Comparison of ENCODE assay signal across 28 cellular contexts in the genomic region with DNA sequence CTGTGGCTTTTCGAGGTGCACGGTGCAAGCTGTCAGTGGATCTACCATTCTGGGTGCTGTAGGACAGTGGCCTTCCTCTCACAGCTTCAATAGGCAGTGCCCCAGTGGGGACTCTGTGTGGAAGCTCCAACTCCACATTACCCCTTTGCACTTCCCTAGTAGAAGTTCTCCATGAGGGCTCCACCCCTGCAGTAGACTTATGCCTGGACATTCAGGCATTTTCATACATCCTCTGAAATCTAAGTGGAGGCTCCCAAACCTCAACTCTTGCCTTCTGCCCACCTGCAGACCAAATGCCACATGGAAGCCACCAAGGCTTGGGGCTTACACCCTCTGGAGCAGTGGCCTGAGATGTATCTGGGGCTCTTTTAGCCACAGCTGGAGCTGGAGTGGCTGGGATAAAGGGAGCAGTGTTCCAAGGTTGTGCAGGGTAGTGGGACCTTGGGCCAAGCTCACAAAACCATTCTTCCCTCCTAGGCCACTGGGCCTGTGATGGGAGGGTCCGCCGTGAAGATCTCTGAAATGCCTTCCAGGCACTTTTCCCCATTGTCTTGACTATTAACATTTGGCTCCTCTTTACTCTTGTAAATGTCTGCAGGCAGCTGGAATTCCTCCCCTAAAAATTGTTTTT.
"Had no signal": no experiment of that assay in that cellular context is flagged by ENCODE, and none has a peak within 500 bp of the region (broad histone marks: within the 10 kb centered on the region; RNA-seq: fewer than 3 reads in every experiment).

No MANE protein-coding gene starts in this region.

- H3K9me3 ChIP-seq: right lobe of liver, thyroid gland had no signal

- ATAC-seq: natural killer cell; psoas muscle; right cardiac atrium; right lobe of liver; stimulated activated effector memory CD8-positive, alpha-beta T cell treated with anti-CD3 and anti-CD28 coated beads, Interleukin-12 subunit alpha, Interleukin-12 subunit beta, amount 100 ng/mL, for 72 hours; stimulated activated naive B cell treated with anti-CD40 and anti-IgM and Interleukin-4, amounts not matched to agents 10 μg/mL and 1 μg/mL and 100 μg/mL, for 72 hours had no signal

- DNase-seq: natural killer cell; occipital lobe; ovary; posterior cingulate gyrus; psoas muscle; right cardiac atrium; right lobe of liver; sigmoid colon; small intestine; stimulated activated CD4-positive, alpha-beta T cell treated with anti-CD3 and anti-CD28 coated beads, Interleukin-15, amount 100 ng/mL, for 24 hours; stimulated activated CD4-positive, alpha-beta T cell treated with anti-CD3 and anti-CD28 coated beads, Interleukin-2, amount 100 ng/mL, for 24 hours; stimulated activated CD4-positive, alpha-beta T cell treated with anti-CD3 and anti-CD28 coated beads, Interleukin-2, amount 100 ng/mL, for 48 hours; stimulated activated CD4-positive, alpha-beta T cell treated with anti-CD3 and anti-CD28 coated beads, Interleukin-4, amount 100 ng/mL, for 24 hours; stimulated activated naive B cell treated with anti-CD40 and anti-IgM and Interleukin-4, amounts not matched to agents 10 μg/mL and 1 μg/mL and 100 μg/mL, for 72 hours; stimulated activated naive CD4-positive, alpha-beta T cell treated with Interleukin-2 at 50 U/mL for 16 hours; stomach; thyroid gland; trophoblast cell; upper lobe of left lung had no signal

- H3K27me3 ChIP-seq: neural progenitor cell, ovary, right lobe of liver, sigmoid colon, stomach, thyroid gland, tibial nerve, upper lobe of left lung had no signal

- H3K36me3 ChIP-seq: neural progenitor cell, ovary, right lobe of liver, sigmoid colon, stomach, thoracic aorta, thyroid gland, tibial nerve, upper lobe of left lung had no signal

- H3K27ac ChIP-seq: neural progenitor cell, ovary, parathyroid adenoma, psoas muscle, right lobe of liver, sigmoid colon, stomach, thoracic aorta, thyroid gland, tibial nerve, upper lobe of left lung had no signal

- H3K4me1 ChIP-seq: neural progenitor cell, parathyroid adenoma, psoas muscle, right lobe of liver, sigmoid colon, stomach, thyroid gland, tibial nerve, upper lobe of left lung had no signal

- H3K9ac ChIP-seq: neural progenitor cell, parathyroid adenoma had no signal

- H3K4me3 Mint-ChIP-seq: natural killer cell; nephron; neural progenitor cell; stimulated activated effector memory CD8-positive, alpha-beta T cell treated with anti-CD3 and anti-CD28 coated beads, Interleukin-12 subunit alpha, Interleukin-12 subunit beta, amount 100 ng/mL, for 72 hours; stimulated activated naive B cell treated with anti-CD40 and anti-IgM and Interleukin-4, amounts not matched to agents 10 μg/mL and 1 μg/mL and 100 μg/mL, for 72 hours; stimulated activated naive CD8-positive, alpha-beta T cell treated with anti-CD3 and anti-CD28 coated beads, Interleukin-15, Interleukin-2, amounts not matched to agents 100 ng/mL and 50 ng/mL, for 24 hours had no signal

- H3K36me3 Mint-ChIP-seq: stimulated activated effector memory CD8-positive, alpha-beta T cell treated with anti-CD3 and anti-CD28 coated beads, Interleukin-12 subunit alpha, Interleukin-12 subunit beta, amount 100 ng/mL, for 72 hours had no signal

- H2AFZ ChIP-seq: neural progenitor cell, parathyroid adenoma had no signal

- H3K4me2 ChIP-seq: neural progenitor cell had no signal

- H3K4me3 ChIP-seq: neural progenitor cell, ovary, psoas muscle, right lobe of liver, sigmoid colon, stomach, thoracic aorta, thyroid gland, tibial nerve, upper lobe of left lung had no signal

- H3K27me3 Mint-ChIP-seq: progenitor cell of endocrine pancreas had no signal

- H3K79me2 ChIP-seq: parathyroid adenoma had no signal

- H3K4me1 Mint-ChIP-seq: natural killer cell; nephron; neural progenitor cell; stimulated activated effector memory CD8-positive, alpha-beta T cell treated with anti-CD3 and anti-CD28 coated beads, Interleukin-12 subunit alpha, Interleukin-12 subunit beta, amount 100 ng/mL, for 72 hours; stimulated activated naive B cell treated with anti-CD40 and anti-IgM and Interleukin-4, amounts not matched to agents 10 μg/mL and 1 μg/mL and 100 μg/mL, for 72 hours had no signal

- H3K27ac Mint-ChIP-seq: natural killer cell; nephron; neural progenitor cell; progenitor cell of endocrine pancreas; stimulated activated effector memory CD8-positive, alpha-beta T cell treated with anti-CD3 and anti-CD28 coated beads, Interleukin-12 subunit alpha, Interleukin-12 subunit beta, amount 100 ng/mL, for 72 hours; stimulated activated naive B cell treated with anti-CD40 and anti-IgM and Interleukin-4, amounts not matched to agents 10 μg/mL and 1 μg/mL and 100 μg/mL, for 72 hours; stimulated activated naive CD8-positive, alpha-beta T cell treated with anti-CD3 and anti-CD28 coated beads, Interleukin-15, Interleukin-2, amounts not matched to agents 100 ng/mL and 50 ng/mL, for 24 hours had no signal

- FAIRE-seq: small intestine, urothelium cell line had no signal
